In genomic region chr12:65824314-65824563, GRCh38 we compare ENCODE assay signal across 8 cellular contexts. TPM values are rescaled to one million over a fixed set of nuclear protein-coding genes. Genes with fewer than 3 reads are reported as not detected.
DNase-seq lines count a peak whose midpoint lies in the region; ATAC-seq and TF ChIP-seq lines count a peak whose summit lies in the region.

HMGA2 (plus strand) TSS chr12:65824483; CDS start chr12:65825271, 788 bp downstream.

- H3K36me3 ChIP-seq in Peyer's patch (no peaks in the 10 kb centered on the region), esophagus (ENCODE audit: control insufficient read depth in 2 of 2, insufficient read depth in 2 of 2, low read length in 1 of 2) (no peaks in the 10 kb centered on the region)

- H3K27ac ChIP-seq in Peyer's patch (peak within 1 kb of the TSS in 2 of 4 donors; percentile 55 to 59), esophagus (ENCODE audit: low read depth in 2 of 2, low read length in 1 of 2) (no peak within 1 kb of the TSS)

- H3K4me1 Mint-ChIP-seq in Calu3 (ENCODE audit: low read depth, unreplicated experiment) (peaks cover 28% of the 10 kb centered on the region), neural crest cell (peaks cover 51% of the 10 kb centered on the region)

- H3K27ac Mint-ChIP-seq in Calu3 (ENCODE audit: unreplicated experiment) = peak within 1 kb of the TSS; percentile 87
- H3K27ac Mint-ChIP-seq in neural crest cell (ENCODE audit: unreplicated experiment) = peak within 1 kb of the TSS; percentile 94

- H3K27me3 Mint-ChIP-seq in Calu3 (ENCODE audit: unreplicated experiment) (no peaks in the 10 kb centered on the region), neural crest cell (ENCODE audit: low read depth) (peaks cover 5% of the 10 kb centered on the region)

- BruUV-seq in Calu3 (replicated peaks; lab: Mats Ljungman, UMichigan) = no TSS peak

- H3K4me3 ChIP-seq in Peyer's patch (peak within 1 kb of the TSS; percentile 34 to 79 (median 58)), esophagus (ENCODE audit: low read depth in 1 of 2, low read length in 2 of 2) (peak within 1 kb of the TSS; percentile 61)

- no peaks in the 10 kb centered on the region for H3K9me3 Mint-ChIP-seq in Calu3 (ENCODE audit: low read depth, unreplicated experiment)
- H3K9me3 Mint-ChIP-seq in neural crest cell = no peaks in the 10 kb centered on the region

- CTCF ChIA-PET in Calu3 (lab: Charles Lee) = interaction anchor here (0.7 to 2.9 kb wide), 3 partner anchors 222 to 1634 kb away, joined by 4 to 12 read pairs (median 5); no protein-coding TSS in a partner anchor

- 0 to 1% methylated on average over 14 of the region's 14 CpGs for WGBS in esophagus, 2 donors

- no peaks in the 10 kb centered on the region for H3K9me3 ChIP-seq in Peyer's patch
- peaks cover 0 to 4% of the 10 kb centered on the region in 2 donors for H3K9me3 ChIP-seq in esophagus (ENCODE audit: control insufficient read depth in 2 of 2, insufficient read depth in 1 of 2, low read depth in 1 of 2, low read length in 1 of 2)

- no peak for TF ChIP-seq POLR2A in Peyer's patch (IDR thresholded peaks at IDR 0.05)

- H3K36me3 Mint-ChIP-seq in Calu3 (ENCODE audit: insufficient read depth, unreplicated experiment) (peaks cover 67% of the 10 kb centered on the region), neural crest cell (ENCODE audit: low read depth) (peaks cover 4% of the 10 kb centered on the region)

- ATAC-seq in HG02938 (IDR thresholded peaks at IDR 0.05; ENCODE audit: unreplicated experiment) = no peak
- no peak for ATAC-seq in GM21526 (IDR thresholded peaks at IDR 0.05; ENCODE audit: low FRiP score, unreplicated experiment)

- TF ChIP-seq CTCF in Calu3 (IDR thresholded peaks at IDR 0.05; ENCODE audit: unreplicated experiment) = no peak
- TF ChIP-seq CTCF in Peyer's patch (IDR thresholded peaks at IDR 0.05) = no peak
- no peak for TF ChIP-seq CTCF in neural crest cell (conservative IDR thresholded peaks at IDR 0.05)

- H3K4me1 ChIP-seq in Peyer's patch = peaks cover 0 to 19% (median 0%) of the 10 kb centered on the region in 4 donors
- H3K4me1 ChIP-seq in esophagus (ENCODE audit: control insufficient read depth in 2 of 2, insufficient read depth in 2 of 2, low read length in 1 of 2) = peaks cover 8% of the 10 kb centered on the region in 2 donors

- intact Hi-C loops in Calu3 (cut with micrococcal nuclease; ENCODE audit: unreplicated experiment) = loop anchor here (2.0 to 10.0 kb wide), 4 partner anchors 131 to 289 kb away; no protein-coding TSS in a partner anchor

- H3K4me3 Mint-ChIP-seq in Calu3 (ENCODE audit: low read depth, unreplicated experiment) (peak within 1 kb of the TSS; percentile 87), neural crest cell (peak within 1 kb of the TSS; percentile 95)

- H3K27me3 ChIP-seq in Peyer's patch (peaks cover 0 to 16% of the 10 kb centered on the region in 2 donors), esophagus (ENCODE audit: control insufficient read depth in 1 of 2, insufficient read depth in 2 of 2, low read length in 2 of 2) (peaks cover 0 to 12% of the 10 kb centered on the region in 2 donors)

- DNase-seq in Calu3 = no peak
- no peak for DNase-seq in Peyer's patch
- DNase-seq in neural crest cell (ENCODE audit: low read depth, low spot score) = peak; percentile 51
- DNase-seq in activated CD4-positive, CD25-positive, alpha-beta regulatory T cell (lab: John Stamatoyannopoulos, UW) = no peak
- no peak for DNase-seq in NCI-H2227 (lab: John Stamatoyannopoulos, UW; ENCODE audit: unreplicated experiment)

RNA-seq across cellular contexts. Expression of gene HMGA2, which starts in this region (rescaled TPM):
- total RNA-seq in Calu3 (2022) = 46.7 and 47.8 TPM in 2 replicates
- 1 to 10 TPM; 1.7 to 6.8 (median 4.2) TPM for total RNA-seq in Peyer's patch
- polyA plus RNA-seq in esophagus = under 1 TPM; 0.16 to 0.26 TPM
- 195 and 200 TPM in 2 replicates for total RNA-seq in neural crest cell
